8 cellular contexts compared by ENCODE assay signal in genomic region chr15:68817304-68818087, GRCh38. TPM values are rescaled to one million over a fixed set of nuclear protein-coding genes. Genes with fewer than 3 reads are reported as not detected.
DNase-seq lines count a peak whose midpoint lies in the region; ATAC-seq, FAIRE-seq and TF ChIP-seq lines count a peak whose summit lies in the region.

No MANE protein-coding gene starts in this region.

- H3K9me2 ChIP-seq in SU-DHL-6 (replicated peaks; ENCODE audit: insufficient read depth, low read length): no peaks in the 10 kb centered on the region

- no peaks in the 10 kb centered on the region for H3K9me3 Mint-ChIP-seq in activated naive CD8-positive, alpha-beta T cell treated with anti-CD3 and anti-CD28 coated beads, Interleukin-2, amount 10 ng/mL, durations not matched to agents 7 days and 5 days

- H3K9me3 ChIP-seq in SU-DHL-6 (ENCODE audit: insufficient read depth, low read length): no peaks in the 10 kb centered on the region

- FAIRE-seq in GM18507 (lab: Jason Lieb, UNC): peak; percentile 82
- peak; percentile 62 for FAIRE-seq in urothelium cell line (lab: Jason Lieb, UNC)

- peak overlapping the region; percentile 97 for H3K9ac ChIP-seq in SU-DHL-6 (ENCODE audit: low read length)

- H3K79me2 ChIP-seq in SU-DHL-6 (ENCODE audit: insufficient read depth, low read length): peaks cover 88% of the 10 kb centered on the region

- H3K4me3 ChIP-seq in SU-DHL-6 (ENCODE audit: insufficient read depth, low read length, poor library complexity, severe bottlenecking): peak overlapping the region; percentile 95

- no peak for TF ChIP-seq RAD21 in Ishikawa (IDR thresholded peaks at IDR 0.05; ENCODE audit: low read depth)

- H3K4me1 Mint-ChIP-seq in activated naive CD8-positive, alpha-beta T cell treated with anti-CD3 and anti-CD28 coated beads, Interleukin-2, amount 10 ng/mL, durations not matched to agents 7 days and 5 days: peaks cover 38% of the 10 kb centered on the region

- no peak for TF ChIP-seq CTCF in SU-DHL-6 (IDR thresholded peaks at IDR 0.05; ENCODE audit: insufficient read depth, low read length, poor library complexity, severe bottlenecking)

- peak; percentile 21 for DNase-seq in A172 (ENCODE audit: low spot score)
- DNase-seq in GM18507 (ENCODE audit: extremely low spot score, insufficient read length, low read depth): no peak
- DNase-seq in activated naive CD8-positive, alpha-beta T cell treated with anti-CD3 and anti-CD28 coated beads, Interleukin-2, amount 10 ng/mL, durations not matched to agents 7 days and 5 days: peak; percentile 83
- DNase-seq in cardiac septum (ENCODE audit: low spot score): peak; percentile 82
- peak; percentile 69 for DNase-seq in pons (ENCODE audit: low spot score)
- peak; percentile 73 for DNase-seq in urothelium cell line (ENCODE audit: low spot score)

- H3K27me3 ChIP-seq in SU-DHL-6 (ENCODE audit: low read length): no peaks in the 10 kb centered on the region

- H3K36me3 ChIP-seq in SU-DHL-6 (ENCODE audit: low read length): no peaks in the 10 kb centered on the region

- TF ChIP-seq EP300 in Ishikawa (IDR thresholded peaks at IDR 0.05; ENCODE audit: borderline replicate concordance): 0 out of 2 replicates have a peak, but pooled peaks have one; percentile 8

- H3K4me3 Mint-ChIP-seq in activated naive CD8-positive, alpha-beta T cell treated with anti-CD3 and anti-CD28 coated beads, Interleukin-2, amount 10 ng/mL, durations not matched to agents 7 days and 5 days: peak overlapping the region; percentile 88

- peak overlapping the region; percentile 89 for H3K4me2 ChIP-seq in SU-DHL-6 (ENCODE audit: low read depth, low read length, poor library complexity, severe bottlenecking)

- H3K27ac ChIP-seq in SU-DHL-6 (ENCODE audit: low read depth, low read length): peak overlapping the region; percentile 88

- no peaks in the 10 kb centered on the region for H3F3A ChIP-seq in SU-DHL-6 (ENCODE audit: insufficient read depth)

- POLR2A ChIA-PET in activated naive CD8-positive, alpha-beta T cell treated with anti-CD3 and anti-CD28 coated beads, Interleukin-2, amount 10 ng/mL, durations not matched to agents 7 days and 5 days (lab: Charles Lee): interaction anchor here (0.8 to 9.3 kb wide), 9 partner anchors 9 to 343 kb away, joined by 3 to 95 read pairs (median 3); partner anchors contain the start of gene GLCE

- H4K20me1 ChIP-seq in SU-DHL-6 (ENCODE audit: low read depth, low read length): peaks cover 25% of the 10 kb centered on the region

- peak overlapping the region; percentile 96 for H3K27ac Mint-ChIP-seq in activated naive CD8-positive, alpha-beta T cell treated with anti-CD3 and anti-CD28 coated beads, Interleukin-2, amount 10 ng/mL, durations not matched to agents 7 days and 5 days

- no peak overlapping the region for H2AFZ ChIP-seq in SU-DHL-6 (ENCODE audit: low read depth, low read length, severe bottlenecking)

- H3K27me3 Mint-ChIP-seq in activated naive CD8-positive, alpha-beta T cell treated with anti-CD3 and anti-CD28 coated beads, Interleukin-2, amount 10 ng/mL, durations not matched to agents 7 days and 5 days: no peaks in the 10 kb centered on the region

- H3K36me3 Mint-ChIP-seq in activated naive CD8-positive, alpha-beta T cell treated with anti-CD3 and anti-CD28 coated beads, Interleukin-2, amount 10 ng/mL, durations not matched to agents 7 days and 5 days: peaks cover 9% of the 10 kb centered on the region

- ATAC-seq in activated naive CD8-positive, alpha-beta T cell treated with anti-CD3 and anti-CD28 coated beads, Interleukin-2, amount 10 ng/mL, durations not matched to agents 7 days and 5 days (ENCODE audit: low read depth): peak; percentile 43

- intact Hi-C loops in cardiac septum (cut with DNase I): loop anchor here (2.0 kb wide), 2 partner anchors 23 to 113 kb away; no protein-coding TSS in a partner anchor

TF ChIP-seq in Ishikawa, 13 proteins besides CTCF, POLR2A, EP300 and RAD21:
- TF ChIP-seq MAX (IDR thresholded peaks at IDR 0.05): peak; percentile 24; the same call in 1 of the 2 replicates
- peak; percentile 73 for TF ChIP-seq CEBPB (IDR thresholded peaks at IDR 0.05)
- no peak for TF ChIP-seq EGR1 (IDR thresholded peaks at IDR 0.05)
- TF ChIP-seq, protein P1, sequence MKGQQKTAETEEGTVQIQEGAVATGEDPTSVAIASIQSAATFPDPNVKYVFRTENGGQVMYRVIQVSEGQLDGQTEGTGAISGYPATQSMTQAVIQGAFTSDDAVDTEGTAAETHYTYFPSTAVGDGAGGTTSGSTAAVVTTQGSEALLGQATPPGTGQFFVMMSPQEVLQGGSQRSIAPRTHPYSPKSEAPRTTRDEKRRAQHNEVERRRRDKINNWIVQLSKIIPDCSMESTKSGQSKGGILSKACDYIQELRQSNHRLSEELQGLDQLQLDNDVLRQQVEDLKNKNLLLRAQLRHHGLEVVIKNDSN (IDR thresholded peaks at IDR 0.05): no peak
- peak; percentile 56 for TF ChIP-seq TAF1 (IDR thresholded peaks at IDR 0.05; ENCODE audit: low read depth)
- TF ChIP-seq ZBTB7A (IDR thresholded peaks at IDR 0.05; ENCODE audit: low read depth): peak; percentile 83; the same call in 1 of the 2 replicates

RNA-seq across cellular contexts. Expression of gene ANP32A, which starts 3.2 kb away (rescaled TPM):
- 70.4 and 72.6 TPM in 2 replicates for total RNA-seq in A172 (2014; rRNA removed; shearing (Covaris generic))
- total RNA-seq in activated naive CD8-positive, alpha-beta T cell treated with anti-CD3 and anti-CD28 coated beads, Interleukin-2, amount 10 ng/mL, durations not matched to agents 7 days and 5 days: 100 to 1,000 TPM; 174 to 177 TPM
- 180 TPM for total RNA-seq in cardiac septum
